In the genomic region with DNA sequence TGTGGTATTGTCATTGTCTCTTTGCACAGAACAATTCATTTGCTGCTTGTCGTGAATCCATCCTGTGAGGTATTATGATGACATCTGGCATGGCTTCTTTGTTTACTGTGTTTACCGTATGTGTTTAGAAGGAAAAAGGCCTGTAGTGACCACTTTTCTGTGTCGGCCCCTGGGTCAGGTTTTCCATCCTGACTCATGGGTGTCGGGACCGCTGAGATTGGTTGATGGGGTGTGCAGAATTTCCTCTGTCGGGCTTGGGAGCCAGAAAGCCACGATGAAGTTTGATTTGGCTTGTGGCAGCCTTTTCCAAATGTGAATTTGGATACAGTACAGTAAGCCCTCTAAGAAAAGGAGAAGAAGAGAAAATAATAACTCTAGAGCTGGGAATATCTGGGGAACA, we compare ENCODE assay signal across 9 cellular contexts.
DNase-seq lines count a peak whose midpoint lies in the region; ATAC-seq lines count a peak whose summit lies in the region.
"Had no signal": no experiment of that assay in that cellular context is flagged by ENCODE, and none has a peak within 500 bp of the region (broad histone marks: within the 10 kb centered on the region; RNA-seq: fewer than 3 reads in every experiment).

No MANE protein-coding gene starts in this region.

- no peak overlapping the region for H3K4me3 ChIP-seq in MG63

- DNase-seq in A172 (ENCODE audit: low spot score) (peak; percentile 51), MG63 (peak; percentile 79), dermis blood vessel endothelial cell (peak; percentile 68), myocyte (ENCODE audit: low read depth) (peak; percentile 65), NCI-H2107 treated with DMSO at 0.1 percent for 48 hours (lab: John Stamatoyannopoulos, UW; ENCODE audit: unreplicated experiment) (no peak), NAMALWA (ENCODE audit: low spot score) (no peak)
- no peak for DNase-seq in stimulated activated naive CD4-positive, alpha-beta T cell treated with Interleukin-2 at 50 U/mL for 16 hours (lab: John Stamatoyannopoulos, UW)
- DNase-seq: activated B cell treated with CpG ODN at 0.5 μM for 24 hours had no signal

- peaks cover 21% of the 10 kb centered on the region for H3K36me3 ChIP-seq in MG63

- H3K27me3 ChIP-seq in MG63, result no peaks in the 10 kb centered on the region

- no peak for ATAC-seq in GM21529 (IDR thresholded peaks at IDR 0.05; ENCODE audit: unreplicated experiment)

- H3K9me3 ChIP-seq in MG63, result no peaks in the 10 kb centered on the region

Comparison
In these comparisons a context has a peak if more than half of its experiments do, and no peak if none do; other contexts are left out.
1. DNase-seq: peak in A172 (single experiment), MG63 (single experiment), dermis blood vessel endothelial cell (single experiment) and myocyte (single experiment); none in NCI-H2107 treated with DMSO at 0.1 percent for 48 hours (single experiment), NAMALWA (single experiment) and stimulated activated naive CD4-positive, alpha-beta T cell treated with Interleukin-2 at 50 U/mL for 16 hours (single experiment).